Comparison of ENCODE assay signal across 1 cellular context in the genomic region with DNA sequence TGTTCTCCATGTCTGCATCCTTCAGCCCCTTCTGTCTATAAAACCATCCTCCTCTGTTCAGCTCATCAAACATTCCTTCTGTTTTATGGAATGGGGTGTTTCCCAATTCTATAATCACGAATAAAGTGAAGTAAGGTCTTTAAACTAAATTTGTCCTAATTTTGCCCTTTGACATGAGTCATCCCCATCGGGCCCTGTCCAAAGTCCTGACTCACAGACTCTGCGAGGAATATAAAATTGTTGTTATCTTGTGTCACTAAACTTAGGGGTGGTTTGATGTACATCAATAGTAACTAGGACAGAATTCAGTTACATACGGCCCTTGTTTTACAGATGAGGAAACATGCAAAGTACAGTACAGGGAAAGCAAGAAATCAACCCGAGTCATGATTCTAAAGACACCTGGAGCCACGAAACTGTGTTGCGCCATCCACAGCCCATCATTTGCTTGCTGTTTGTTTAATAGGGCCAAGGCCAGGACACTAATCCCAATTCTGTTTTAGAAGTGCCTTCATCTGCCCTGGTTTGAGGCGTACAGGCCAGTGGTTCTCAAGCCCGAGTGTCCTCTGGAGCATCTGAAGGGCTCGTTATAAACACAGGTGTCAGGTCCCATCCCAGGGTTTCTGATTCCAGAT.
A peak's percentile ranks its signal among the peaks of the same experiment; 100 is the strongest.
TF ChIP-seq lines count a peak whose summit lies in the region.

No MANE protein-coding gene starts in this region.

TF ChIP-seq in HepG2, 621 proteins besides CTCF, POLR2A, EP300 and RAD21 (continued from another document and continues in another):
- TF ChIP-seq, protein P1, sequence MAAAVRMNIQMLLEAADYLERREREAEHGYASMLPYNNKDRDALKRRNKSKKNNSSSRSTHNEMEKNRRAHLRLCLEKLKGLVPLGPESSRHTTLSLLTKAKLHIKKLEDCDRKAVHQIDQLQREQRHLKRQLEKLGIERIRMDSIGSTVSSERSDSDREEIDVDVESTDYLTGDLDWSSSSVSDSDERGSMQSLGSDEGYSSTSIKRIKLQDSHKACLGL (CRISPR knock-in tag; IDR thresholded peaks at IDR 0.05), result no peak
- TF ChIP-seq, protein P2, sequence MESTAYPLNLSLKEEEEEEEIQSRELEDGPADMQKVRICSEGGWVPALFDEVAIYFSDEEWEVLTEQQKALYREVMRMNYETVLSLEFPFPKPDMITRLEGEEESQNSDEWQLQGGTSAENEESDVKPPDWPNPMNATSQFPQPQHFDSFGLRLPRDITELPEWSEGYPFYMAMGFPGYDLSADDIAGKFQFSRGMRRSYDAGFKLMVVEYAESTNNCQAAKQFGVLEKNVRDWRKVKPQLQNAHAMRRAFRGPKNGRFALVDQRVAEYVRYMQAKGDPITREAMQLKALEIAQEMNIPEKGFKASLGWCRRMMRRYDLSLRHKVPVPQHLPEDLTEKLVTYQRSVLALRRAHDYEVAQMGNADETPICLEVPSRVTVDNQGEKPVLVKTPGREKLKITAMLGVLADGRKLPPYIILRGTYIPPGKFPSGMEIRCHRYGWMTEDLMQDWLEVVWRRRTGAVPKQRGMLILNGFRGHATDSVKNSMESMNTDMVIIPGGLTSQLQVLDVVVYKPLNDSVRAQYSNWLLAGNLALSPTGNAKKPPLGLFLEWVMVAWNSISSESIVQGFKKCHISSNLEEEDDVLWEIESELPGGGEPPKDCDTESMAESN (CRISPR knock-in tag; conservative IDR thresholded peaks at IDR 0.05), result 0 out of 2 replicates have a peak, but pooled peaks have one; percentile 27
- TF ChIP-seq ESRRA (CRISPR knock-in tag; IDR thresholded peaks at IDR 0.05; ENCODE audit: low read depth) (peak; percentile 52; the same call in 1 of the 2 replicates), DNMT1 (CRISPR knock-in tag; IDR thresholded peaks at IDR 0.05) (no peak), KAT7 (CRISPR knock-in tag; IDR thresholded peaks at IDR 0.05; ENCODE audit: borderline replicate concordance) (peak; percentile 43; the same call in 1 of the 2 replicates), HMGA1 (CRISPR knock-in tag; conservative IDR thresholded peaks at IDR 0.05) (no peak), ZNF329 (CRISPR knock-in tag; IDR thresholded peaks at IDR 0.05; ENCODE audit: low read depth) (no peak), RCOR2 (CRISPR knock-in tag; IDR thresholded peaks at IDR 0.05) (peak; percentile 68; the same call in 1 of the 2 replicates), ZNF12 (CRISPR knock-in tag; IDR thresholded peaks at IDR 0.05) (peak; percentile 6; the same call in 1 of the 2 replicates), KDM6A (CRISPR knock-in tag; IDR thresholded peaks at IDR 0.05; ENCODE audit: low read depth) (0 out of 2 replicates have a peak, but pooled peaks have one; percentile 17), MAFK (conservative IDR thresholded peaks at IDR 0.05 in 1 of 2, IDR thresholded peaks at IDR 0.05 in 1 of 2; ENCODE audit: low read length in 2 of 2) (peak in 1 of 2 experiments; percentile 26; a peak in 1 of 4 replicates)
- TF ChIP-seq, protein P3, sequence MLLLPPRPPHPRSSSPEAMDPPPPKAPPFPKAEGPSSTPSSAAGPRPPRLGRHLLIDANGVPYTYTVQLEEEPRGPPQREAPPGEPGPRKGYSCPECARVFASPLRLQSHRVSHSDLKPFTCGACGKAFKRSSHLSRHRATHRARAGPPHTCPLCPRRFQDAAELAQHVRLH (CRISPR knock-in tag; IDR thresholded peaks at IDR 0.05; ENCODE audit: borderline replicate concordance, low read depth), result peak; percentile 41; the same call in 1 of the 2 replicates
- TF ChIP-seq, protein P4, sequence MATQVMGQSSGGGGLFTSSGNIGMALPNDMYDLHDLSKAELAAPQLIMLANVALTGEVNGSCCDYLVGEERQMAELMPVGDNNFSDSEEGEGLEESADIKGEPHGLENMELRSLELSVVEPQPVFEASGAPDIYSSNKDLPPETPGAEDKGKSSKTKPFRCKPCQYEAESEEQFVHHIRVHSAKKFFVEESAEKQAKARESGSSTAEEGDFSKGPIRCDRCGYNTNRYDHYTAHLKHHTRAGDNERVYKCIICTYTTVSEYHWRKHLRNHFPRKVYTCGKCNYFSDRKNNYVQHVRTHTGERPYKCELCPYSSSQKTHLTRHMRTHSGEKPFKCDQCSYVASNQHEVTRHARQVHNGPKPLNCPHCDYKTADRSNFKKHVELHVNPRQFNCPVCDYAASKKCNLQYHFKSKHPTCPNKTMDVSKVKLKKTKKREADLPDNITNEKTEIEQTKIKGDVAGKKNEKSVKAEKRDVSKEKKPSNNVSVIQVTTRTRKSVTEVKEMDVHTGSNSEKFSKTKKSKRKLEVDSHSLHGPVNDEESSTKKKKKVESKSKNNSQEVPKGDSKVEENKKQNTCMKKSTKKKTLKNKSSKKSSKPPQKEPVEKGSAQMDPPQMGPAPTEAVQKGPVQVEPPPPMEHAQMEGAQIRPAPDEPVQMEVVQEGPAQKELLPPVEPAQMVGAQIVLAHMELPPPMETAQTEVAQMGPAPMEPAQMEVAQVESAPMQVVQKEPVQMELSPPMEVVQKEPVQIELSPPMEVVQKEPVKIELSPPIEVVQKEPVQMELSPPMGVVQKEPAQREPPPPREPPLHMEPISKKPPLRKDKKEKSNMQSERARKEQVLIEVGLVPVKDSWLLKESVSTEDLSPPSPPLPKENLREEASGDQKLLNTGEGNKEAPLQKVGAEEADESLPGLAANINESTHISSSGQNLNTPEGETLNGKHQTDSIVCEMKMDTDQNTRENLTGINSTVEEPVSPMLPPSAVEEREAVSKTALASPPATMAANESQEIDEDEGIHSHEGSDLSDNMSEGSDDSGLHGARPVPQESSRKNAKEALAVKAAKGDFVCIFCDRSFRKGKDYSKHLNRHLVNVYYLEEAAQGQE (IDR thresholded peaks at IDR 0.05; ENCODE audit: borderline replicate concordance in 1 of 2, low read depth in 1 of 2, low read length in 2 of 2), result peak; percentile 40 to 94
- TF ChIP-seq, protein P5, sequence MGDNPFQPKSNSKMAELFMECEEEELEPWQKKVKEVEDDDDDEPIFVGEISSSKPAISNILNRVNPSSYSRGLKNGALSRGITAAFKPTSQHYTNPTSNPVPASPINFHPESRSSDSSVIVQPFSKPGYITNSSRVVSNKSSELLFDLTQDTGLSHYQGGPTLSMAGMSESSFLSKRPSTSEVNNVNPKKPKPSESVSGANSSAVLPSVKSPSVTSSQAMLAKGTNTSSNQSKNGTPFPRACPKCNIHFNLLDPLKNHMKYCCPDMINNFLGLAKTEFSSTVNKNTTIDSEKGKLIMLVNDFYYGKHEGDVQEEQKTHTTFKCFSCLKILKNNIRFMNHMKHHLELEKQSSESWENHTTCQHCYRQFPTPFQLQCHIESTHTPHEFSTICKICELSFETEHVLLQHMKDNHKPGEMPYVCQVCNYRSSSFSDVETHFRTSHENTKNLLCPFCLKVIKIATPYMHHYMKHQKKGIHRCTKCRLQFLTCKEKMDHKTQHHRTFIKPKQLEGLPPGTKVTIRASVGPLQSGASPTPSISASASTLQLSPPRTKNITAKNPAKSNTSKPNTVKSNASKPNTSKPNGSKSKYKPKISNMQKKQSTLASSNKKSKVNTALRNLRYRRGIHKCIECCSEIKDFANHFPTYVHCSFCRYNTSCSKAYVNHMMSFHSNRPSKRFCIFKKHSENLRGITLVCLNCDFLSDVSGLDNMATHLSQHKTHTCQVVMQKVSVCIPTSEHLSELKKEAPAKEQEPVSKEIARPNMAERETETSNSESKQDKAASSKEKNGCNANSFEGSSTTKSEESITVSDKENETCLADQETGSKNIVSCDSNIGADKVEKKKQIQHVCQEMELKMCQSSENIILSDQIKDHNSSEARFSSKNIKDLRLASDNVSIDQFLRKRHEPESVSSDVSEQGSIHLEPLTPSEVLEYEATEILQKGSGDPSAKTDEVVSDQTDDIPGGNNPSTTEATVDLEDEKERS (CRISPR knock-in tag; IDR thresholded peaks at IDR 0.05), result 0 out of 2 replicates have a peak, but pooled peaks have one; percentile 37
- TF ChIP-seq, protein P6, sequence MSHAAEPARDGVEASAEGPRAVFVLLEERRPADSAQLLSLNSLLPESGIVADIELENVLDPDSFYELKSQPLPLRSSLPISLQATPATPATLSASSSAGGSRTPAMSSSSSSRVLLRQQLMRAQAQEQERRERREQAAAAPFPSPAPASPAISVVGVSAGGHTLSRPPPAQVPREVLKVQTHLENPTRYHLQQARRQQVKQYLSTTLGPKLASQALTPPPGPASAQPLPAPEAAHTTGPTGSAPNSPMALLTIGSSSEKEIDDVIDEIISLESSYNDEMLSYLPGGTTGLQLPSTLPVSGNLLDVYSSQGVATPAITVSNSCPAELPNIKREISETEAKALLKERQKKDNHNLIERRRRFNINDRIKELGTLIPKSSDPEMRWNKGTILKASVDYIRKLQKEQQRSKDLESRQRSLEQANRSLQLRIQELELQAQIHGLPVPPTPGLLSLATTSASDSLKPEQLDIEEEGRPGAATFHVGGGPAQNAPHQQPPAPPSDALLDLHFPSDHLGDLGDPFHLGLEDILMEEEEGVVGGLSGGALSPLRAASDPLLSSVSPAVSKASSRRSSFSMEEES (CRISPR knock-in tag; IDR thresholded peaks at IDR 0.05), result 0 out of 2 replicates have a peak, but pooled peaks have one; percentile 24
- TF ChIP-seq, protein P7, sequence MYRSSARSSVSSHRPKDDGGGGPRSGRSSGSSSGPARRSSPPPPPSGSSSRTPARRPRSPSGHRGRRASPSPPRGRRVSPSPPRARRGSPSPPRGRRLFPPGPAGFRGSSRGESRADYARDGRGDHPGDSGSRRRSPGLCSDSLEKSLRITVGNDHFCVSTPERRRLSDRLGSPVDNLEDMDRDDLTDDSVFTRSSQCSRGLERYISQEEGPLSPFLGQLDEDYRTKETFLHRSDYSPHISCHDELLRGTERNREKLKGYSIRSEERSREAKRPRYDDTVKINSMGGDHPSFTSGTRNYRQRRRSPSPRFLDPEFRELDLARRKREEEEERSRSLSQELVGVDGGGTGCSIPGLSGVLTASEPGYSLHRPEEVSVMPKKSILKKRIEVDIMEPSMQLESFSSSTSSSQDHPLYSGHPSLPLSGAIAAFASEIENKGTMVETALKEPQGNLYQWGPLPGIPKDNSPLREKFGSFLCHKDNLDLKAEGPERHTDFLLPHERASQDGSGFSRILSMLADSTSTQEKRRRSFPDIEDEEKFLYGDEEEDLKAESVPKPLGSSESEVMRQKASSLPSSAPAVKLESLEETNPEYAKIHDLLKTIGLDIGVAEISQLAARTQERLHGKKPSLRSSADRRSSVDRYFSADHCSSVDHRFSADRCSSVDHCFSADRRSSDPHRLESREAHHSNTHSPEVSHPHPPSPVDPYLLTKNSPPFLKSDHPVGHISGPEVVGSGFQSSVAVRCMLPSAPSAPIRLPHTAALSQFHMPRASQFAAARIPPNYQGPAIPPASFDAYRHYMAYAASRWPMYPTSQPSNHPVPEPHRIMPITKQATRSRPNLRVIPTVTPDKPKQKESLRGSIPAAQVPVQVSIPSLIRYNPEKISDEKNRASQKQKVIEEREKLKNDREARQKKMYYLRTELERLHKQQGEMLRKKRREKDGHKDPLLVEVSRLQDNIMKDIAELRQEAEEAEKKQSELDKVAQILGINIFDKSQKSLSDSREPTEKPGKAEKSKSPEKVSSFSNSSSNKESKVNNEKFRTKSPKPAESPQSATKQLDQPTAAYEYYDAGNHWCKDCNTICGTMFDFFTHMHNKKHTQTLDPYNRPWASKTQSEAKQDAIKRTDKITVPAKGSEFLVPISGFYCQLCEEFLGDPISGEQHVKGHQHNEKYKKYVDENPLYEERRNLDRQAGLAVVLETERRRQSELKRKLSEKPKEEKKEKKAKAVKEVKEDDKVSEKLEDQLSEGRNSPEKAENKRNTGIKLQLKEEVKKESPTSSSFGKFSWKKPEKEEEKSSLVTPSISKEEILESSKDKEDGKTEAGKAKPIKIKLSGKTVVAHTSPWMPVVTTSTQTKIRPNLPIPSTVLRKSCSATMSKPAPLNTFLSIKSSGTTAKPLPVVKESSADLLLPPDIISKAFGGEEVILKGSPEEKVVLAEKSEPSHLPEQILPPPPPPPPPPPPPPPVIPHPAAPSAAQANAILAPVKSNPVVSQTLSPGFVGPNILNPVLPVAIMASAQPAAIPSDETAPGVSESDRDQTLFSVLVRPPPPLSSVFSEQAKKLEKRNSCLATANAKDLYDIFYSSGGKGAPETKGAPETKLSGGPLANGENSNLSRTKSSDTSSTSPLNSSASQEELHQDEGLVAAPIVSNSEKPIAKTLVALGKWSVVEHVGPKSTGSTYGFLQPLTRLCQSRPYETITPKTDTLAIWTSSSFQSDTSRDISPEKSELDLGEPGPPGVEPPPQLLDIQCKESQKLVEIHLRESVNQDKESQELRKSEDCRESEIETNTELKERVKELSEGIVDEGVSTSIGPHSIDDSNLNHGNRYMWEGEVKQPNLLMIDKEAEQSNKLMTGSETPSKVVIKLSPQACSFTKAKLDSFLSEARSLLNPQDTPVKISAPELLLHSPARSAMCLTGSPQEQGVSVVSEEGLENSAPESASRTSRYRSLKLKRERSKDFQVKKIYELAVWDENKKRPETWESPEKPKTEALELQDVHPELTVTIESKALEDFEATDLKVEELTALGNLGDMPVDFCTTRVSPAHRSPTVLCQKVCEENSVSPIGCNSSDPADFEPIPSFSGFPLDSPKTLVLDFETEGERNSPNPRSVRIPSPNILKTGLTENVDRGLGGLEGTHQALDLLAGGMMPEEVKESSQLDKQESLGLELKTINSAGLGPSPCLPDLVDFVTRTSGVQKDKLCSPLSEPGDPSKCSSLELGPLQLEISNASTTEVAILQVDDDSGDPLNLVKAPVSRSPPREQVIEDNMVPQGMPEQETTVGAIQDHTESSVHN (CRISPR knock-in tag; IDR thresholded peaks at IDR 0.05), result no peak
- TF ChIP-seq, protein P8, sequence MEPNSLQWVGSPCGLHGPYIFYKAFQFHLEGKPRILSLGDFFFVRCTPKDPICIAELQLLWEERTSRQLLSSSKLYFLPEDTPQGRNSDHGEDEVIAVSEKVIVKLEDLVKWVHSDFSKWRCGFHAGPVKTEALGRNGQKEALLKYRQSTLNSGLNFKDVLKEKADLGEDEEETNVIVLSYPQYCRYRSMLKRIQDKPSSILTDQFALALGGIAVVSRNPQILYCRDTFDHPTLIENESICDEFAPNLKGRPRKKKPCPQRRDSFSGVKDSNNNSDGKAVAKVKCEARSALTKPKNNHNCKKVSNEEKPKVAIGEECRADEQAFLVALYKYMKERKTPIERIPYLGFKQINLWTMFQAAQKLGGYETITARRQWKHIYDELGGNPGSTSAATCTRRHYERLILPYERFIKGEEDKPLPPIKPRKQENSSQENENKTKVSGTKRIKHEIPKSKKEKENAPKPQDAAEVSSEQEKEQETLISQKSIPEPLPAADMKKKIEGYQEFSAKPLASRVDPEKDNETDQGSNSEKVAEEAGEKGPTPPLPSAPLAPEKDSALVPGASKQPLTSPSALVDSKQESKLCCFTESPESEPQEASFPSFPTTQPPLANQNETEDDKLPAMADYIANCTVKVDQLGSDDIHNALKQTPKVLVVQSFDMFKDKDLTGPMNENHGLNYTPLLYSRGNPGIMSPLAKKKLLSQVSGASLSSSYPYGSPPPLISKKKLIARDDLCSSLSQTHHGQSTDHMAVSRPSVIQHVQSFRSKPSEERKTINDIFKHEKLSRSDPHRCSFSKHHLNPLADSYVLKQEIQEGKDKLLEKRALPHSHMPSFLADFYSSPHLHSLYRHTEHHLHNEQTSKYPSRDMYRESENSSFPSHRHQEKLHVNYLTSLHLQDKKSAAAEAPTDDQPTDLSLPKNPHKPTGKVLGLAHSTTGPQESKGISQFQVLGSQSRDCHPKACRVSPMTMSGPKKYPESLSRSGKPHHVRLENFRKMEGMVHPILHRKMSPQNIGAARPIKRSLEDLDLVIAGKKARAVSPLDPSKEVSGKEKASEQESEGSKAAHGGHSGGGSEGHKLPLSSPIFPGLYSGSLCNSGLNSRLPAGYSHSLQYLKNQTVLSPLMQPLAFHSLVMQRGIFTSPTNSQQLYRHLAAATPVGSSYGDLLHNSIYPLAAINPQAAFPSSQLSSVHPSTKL (CRISPR knock-in tag; IDR thresholded peaks at IDR 0.05), result peak; percentile 77
